In genomic region chr20:5949943-5950270, GRCh38 we compare ENCODE assay signal across 8 cellular contexts. TPM values are rescaled to one million over a fixed set of nuclear protein-coding genes. Genes with fewer than 3 reads are reported as not detected.
A peak's percentile ranks its signal among the peaks of the same experiment; 100 is the strongest.
DNase-seq lines count a peak whose midpoint lies in the region; ATAC-seq lines count a peak whose summit lies in the region.

No MANE protein-coding gene starts in this region.

- H3K9me3 Mint-ChIP-seq in natural killer cell treated with Interleukin-12 subunit alpha and Interleukin-12 subunit beta and Interleukin-15 and Interleukin-18, amount 100 ng/mL, for 72 hours: no peaks in the 10 kb centered on the region

- H3K36me3 ChIP-seq in BLaER1 treated with 17β-estradiol and CSF1 and Interleukin-3, amounts not matched to agents 10 nM and 100 nM: peaks cover 20 to 69% (median 62%) of the 10 kb centered on the region in 11 experiments

- peak overlapping the region; percentile 87 for H3K27ac Mint-ChIP-seq in natural killer cell treated with Interleukin-12 subunit alpha and Interleukin-12 subunit beta and Interleukin-15 and Interleukin-18, amount 100 ng/mL, for 72 hours

- no peaks in the 10 kb centered on the region for H3K9me3 ChIP-seq in BLaER1 treated with 17β-estradiol and CSF1 and Interleukin-3, amounts not matched to agents 10 nM and 100 nM (replicated peaks in 1 of 11)

- H3K27me3 ChIP-seq in BLaER1 treated with 17β-estradiol and CSF1 and Interleukin-3, amounts not matched to agents 10 nM and 100 nM: no peaks in the 10 kb centered on the region

- peak in 4 of 61 donors; percentile 26 to 59 (median 41) for DNase-seq in caudate nucleus (lab: John Stamatoyannopoulos, UW)
- no peak for DNase-seq in natural killer cell treated with Interleukin-12 subunit alpha and Interleukin-12 subunit beta and Interleukin-15 and Interleukin-18, amount 100 ng/mL, for 72 hours (ENCODE audit: low spot score)
- DNase-seq in NAMALWA (ENCODE audit: low spot score): no peak
- no peak for DNase-seq in effector CD4-positive, alpha-beta T cell
- no peak for DNase-seq in NCI-H2029 treated with DMSO at 0.1 percent for 48 hours (lab: John Stamatoyannopoulos, UW)

- ATAC-seq in HG03571 (IDR thresholded peaks at IDR 0.05; ENCODE audit: unreplicated experiment): peak; percentile 3
- no peak for ATAC-seq in natural killer cell treated with Interleukin-12 subunit alpha and Interleukin-12 subunit beta and Interleukin-15 and Interleukin-18, amount 100 ng/mL, for 72 hours
- no peak for ATAC-seq in HG03159 (IDR thresholded peaks at IDR 0.05; ENCODE audit: unreplicated experiment)

- H3K36me3 Mint-ChIP-seq in natural killer cell treated with Interleukin-12 subunit alpha and Interleukin-12 subunit beta and Interleukin-15 and Interleukin-18, amount 100 ng/mL, for 72 hours: peaks cover 27% of the 10 kb centered on the region

- H3K4me1 Mint-ChIP-seq in natural killer cell treated with Interleukin-12 subunit alpha and Interleukin-12 subunit beta and Interleukin-15 and Interleukin-18, amount 100 ng/mL, for 72 hours (ENCODE audit: low read depth in 2 of 2): peaks cover 46 to 59% of the 10 kb centered on the region in 2 donors

- peaks cover 28 to 55% (median 47%) of the 10 kb centered on the region in 10 experiments for H3K4me1 ChIP-seq in BLaER1 treated with 17β-estradiol and CSF1 and Interleukin-3, amounts not matched to agents 10 nM and 100 nM

- H3K9ac ChIP-seq in BLaER1 treated with 17β-estradiol and CSF1 and Interleukin-3, amounts not matched to agents 10 nM and 100 nM: peak overlapping the region; percentile 82 to 92 (median 85)

- H4K20me1 ChIP-seq in BLaER1 treated with 17β-estradiol and CSF1 and Interleukin-3, amounts not matched to agents 10 nM and 100 nM: peaks cover 0 to 38% (median 16%) of the 10 kb centered on the region in 11 experiments; a peak in 12 of 22 replicates

- H3K4me3 ChIP-seq in BLaER1 treated with 17β-estradiol and CSF1 and Interleukin-3, amounts not matched to agents 10 nM and 100 nM: peak overlapping the region; percentile 76 to 93 (median 84)

- H3K27me3 Mint-ChIP-seq in natural killer cell treated with Interleukin-12 subunit alpha and Interleukin-12 subunit beta and Interleukin-15 and Interleukin-18, amount 100 ng/mL, for 72 hours: no peaks in the 10 kb centered on the region

- H3K4me3 Mint-ChIP-seq in natural killer cell treated with Interleukin-12 subunit alpha and Interleukin-12 subunit beta and Interleukin-15 and Interleukin-18, amount 100 ng/mL, for 72 hours: peak overlapping the region; percentile 93

- peak overlapping the region; percentile 90 to 99 (median 95) for H3K4me2 ChIP-seq in BLaER1 treated with 17β-estradiol and CSF1 and Interleukin-3, amounts not matched to agents 10 nM and 100 nM

- H3K27ac ChIP-seq in BLaER1 treated with 17β-estradiol and CSF1 and Interleukin-3, amounts not matched to agents 10 nM and 100 nM: peak overlapping the region; percentile 54 to 88 (median 83)
- peak overlapping the region; percentile 46 for H3K27ac ChIP-seq in caudate nucleus (ENCODE audit: low read depth, low read length)

RNA-seq across cellular contexts. Expression of gene TRMT6, which starts 0.4 kb away (rescaled TPM):
- total RNA-seq in natural killer cell treated with Interleukin-12 subunit alpha and Interleukin-12 subunit beta and Interleukin-15 and Interleukin-18, amount 100 ng/mL, for 72 hours: 10 to 100 TPM; 20.1 to 28.6 TPM

RNA-seq across cellular contexts. Expression of gene MCM8, which starts 0.5 kb away (rescaled TPM):
- total RNA-seq in natural killer cell treated with Interleukin-12 subunit alpha and Interleukin-12 subunit beta and Interleukin-15 and Interleukin-18, amount 100 ng/mL, for 72 hours: 10 to 100 TPM; 23.9 to 34.1 TPM

RNA-seq across cellular contexts. Expression of gene CHGB, which starts 38.6 kb away (rescaled TPM):
- total RNA-seq in natural killer cell treated with Interleukin-12 subunit alpha and Interleukin-12 subunit beta and Interleukin-15 and Interleukin-18, amount 100 ng/mL, for 72 hours: not detected

RNA-seq across cellular contexts. Expression of gene CRLS1, which starts 56.0 kb away (rescaled TPM):
- 10 to 100 TPM; 31.8 to 35.3 TPM for total RNA-seq in natural killer cell treated with Interleukin-12 subunit alpha and Interleukin-12 subunit beta and Interleukin-15 and Interleukin-18, amount 100 ng/mL, for 72 hours
